35 cellular contexts compared by ENCODE assay signal in genomic region chrX:8629871-8630270, GRCh38.
DNase-seq lines count a peak whose midpoint lies in the region; ATAC-seq and TF ChIP-seq lines count a peak whose summit lies in the region.
"Had no signal": no experiment of that assay in that cellular context is flagged by ENCODE, and none has a peak within 500 bp of the region (broad histone marks: within the 10 kb centered on the region; RNA-seq: fewer than 3 reads in every experiment).

No MANE protein-coding gene starts in this region.

- no peaks in the 10 kb centered on the region for H3F3A ChIP-seq in PC-3 (ENCODE audit: low read length, unreplicated experiment)

- H2AFZ ChIP-seq in PC-3 (ENCODE audit: low read length): no peak overlapping the region

- H3K4me1 ChIP-seq in PC-3 (ENCODE audit: insufficient read depth, low read length): peaks cover 14% of the 10 kb centered on the region
- H3K4me1 ChIP-seq in suprapubic skin: no peaks in the 10 kb centered on the region
- H3K4me1 ChIP-seq: A549, lower lobe of right lung, Peyer's patch, psoas muscle, SJCRH30, uterus had no signal

- 0 out of 2 replicates have a peak, but pooled peaks cover 5% of the 10 kb centered on the region for H3K9me2 ChIP-seq in PC-3 (replicated peaks; ENCODE audit: low read length)

- H3K27ac ChIP-seq in PC-3 (ENCODE audit: low read length) (peak overlapping the region; percentile 52), suprapubic skin (no peak overlapping the region)
- H3K27ac ChIP-seq: A549, lower lobe of right lung, Peyer's patch, psoas muscle, SJCRH30, uterus had no signal

- in situ Hi-C loops in astrocyte of the spinal cord (cut with HindIII; ENCODE audit: low sequenced_read_pairs): no loop called here

- H3K4me1 Mint-ChIP-seq in activated naive CD8-positive, alpha-beta T cell treated with anti-CD3 and anti-CD28 coated beads for 36 hours: no peaks in the 10 kb centered on the region
- H3K4me1 Mint-ChIP-seq: activated CD8-positive, alpha-beta memory T cell treated with anti-CD3 and anti-CD28 coated beads, Interleukin-2, amount 10 ng/mL, durations not matched to agents 7 days and 5 days; CD4-positive, alpha-beta memory T cell; naive thymus-derived CD8-positive, alpha-beta T cell; stimulated activated naive CD8-positive, alpha-beta T cell treated with anti-CD3 and anti-CD28 coated beads, Interleukin-15, amount 100 ng/mL, for 72 hours had no signal

- TF ChIP-seq POLR2A in suprapubic skin (IDR thresholded peaks at IDR 0.05): no peak

- H4K20me1 ChIP-seq in PC-3 (ENCODE audit: low read length): no peaks in the 10 kb centered on the region

- H3K36me3 ChIP-seq in PC-3 (ENCODE audit: low read depth, low read length) (no peaks in the 10 kb centered on the region), suprapubic skin (no peaks in the 10 kb centered on the region)
- H3K36me3 ChIP-seq: lower lobe of right lung, Peyer's patch, SJCRH30, uterus had no signal

- H3K4me2 ChIP-seq in PC-3 (ENCODE audit: low read length): 0 out of 2 replicates have a peak overlapping the region, but pooled peaks have one; percentile 6
- H3K4me2 ChIP-seq: A549 had no signal

- H3K27me3 ChIP-seq in PC-3 (ENCODE audit: low read length) (no peaks in the 10 kb centered on the region), suprapubic skin (no peaks in the 10 kb centered on the region)
- H3K27me3 ChIP-seq: Peyer's patch, SJCRH30, uterus had no signal

- no peak overlapping the region for H3K4me3 Mint-ChIP-seq in activated naive CD8-positive, alpha-beta T cell treated with anti-CD3 and anti-CD28 coated beads for 36 hours
- H3K4me3 Mint-ChIP-seq: activated CD8-positive, alpha-beta memory T cell treated with anti-CD3 and anti-CD28 coated beads, Interleukin-2, amount 10 ng/mL, durations not matched to agents 7 days and 5 days; brain; CD4-positive, alpha-beta memory T cell; naive thymus-derived CD8-positive, alpha-beta T cell; stimulated activated naive CD8-positive, alpha-beta T cell treated with anti-CD3 and anti-CD28 coated beads, Interleukin-15, amount 100 ng/mL, for 72 hours had no signal

- no peak for TF ChIP-seq CTCF in PC-3 (conservative IDR thresholded peaks at IDR 0.05; ENCODE audit: low read depth, low read length)
- no peak for TF ChIP-seq CTCF in astrocyte of the spinal cord (IDR thresholded peaks at IDR 0.05; ENCODE audit: low read depth, low read length)
- TF ChIP-seq CTCF in fibroblast of pulmonary artery (IDR thresholded peaks at IDR 0.05; ENCODE audit: low read length, missing control alignments): no peak
- TF ChIP-seq CTCF in suprapubic skin (IDR thresholded peaks at IDR 0.05): no peak

- intact Hi-C loops in PC-3 (cut with micrococcal nuclease): no loop called here

- DNase-seq in COLO829 (ENCODE audit: low spot score) (peak; percentile 2), PC-3 (peak; percentile 93), astrocyte of the spinal cord (ENCODE audit: low read depth, low spot score) (peak; percentile 57), fibroblast of pulmonary artery (ENCODE audit: low read depth) (peak; percentile 30), suprapubic skin (ENCODE audit: low spot score in 2 of 2) (no peak), occipital lobe (lab: John Stamatoyannopoulos, UW) (no peak)
- DNase-seq in activated naive CD8-positive, alpha-beta T cell treated with anti-CD3 and anti-CD28 coated beads for 36 hours: no peak
- DNase-seq: activated CD4-positive, alpha-beta T cell treated with anti-CD3 and anti-CD28 coated beads, Interleukin-2, amount 50 U/mL, for 4 hours; activated CD4-positive, CD25-positive, alpha-beta regulatory T cell; activated CD8-positive, alpha-beta memory T cell treated with anti-CD3 and anti-CD28 coated beads, Interleukin-2, amount 10 ng/mL, durations not matched to agents 7 days and 5 days; activated gamma-delta T cell treated with Interleukin-2 at 50 U/mL for 16 hours; activated T-cell treated with anti-CD3 and anti-CD28 coated beads, Interleukin-2, amount 50 U/mL, for 48 hours; CD4-positive, alpha-beta memory T cell; DMS 273 treated with DMSO at 0.1 percent for 48 hours; effector CD4-positive, alpha-beta T cell; foreskin melanocyte; KG1; lower lobe of right lung; MM.1S; naive thymus-derived CD8-positive, alpha-beta T cell; NCI-H1417; NCI-H2081; NCI-H345; NCI-H748 treated with DMSO at 0.1 percent for 48 hours; nucleus accumbens; Peyer's patch; psoas muscle; SJCRH30; stimulated activated naive CD8-positive, alpha-beta T cell treated with anti-CD3 and anti-CD28 coated beads, Interleukin-15, amount 100 ng/mL, for 72 hours; SW 1271; uterus had no signal

- no peaks in the 10 kb centered on the region for H3K9me3 Mint-ChIP-seq in activated naive CD8-positive, alpha-beta T cell treated with anti-CD3 and anti-CD28 coated beads for 36 hours
- H3K9me3 Mint-ChIP-seq: brain; stimulated activated naive CD8-positive, alpha-beta T cell treated with anti-CD3 and anti-CD28 coated beads, Interleukin-15, amount 100 ng/mL, for 72 hours had no signal

- 67% methylated on average over 7 of the region's 7 CpGs for WGBS in suprapubic skin

- no peaks in the 10 kb centered on the region for H3K36me3 Mint-ChIP-seq in activated naive CD8-positive, alpha-beta T cell treated with anti-CD3 and anti-CD28 coated beads for 36 hours
- H3K36me3 Mint-ChIP-seq: activated CD8-positive, alpha-beta memory T cell treated with anti-CD3 and anti-CD28 coated beads, Interleukin-2, amount 10 ng/mL, durations not matched to agents 7 days and 5 days; brain; CD4-positive, alpha-beta memory T cell; naive thymus-derived CD8-positive, alpha-beta T cell had no signal

- no peak overlapping the region for H3K4me3 ChIP-seq in PC-3 (ENCODE audit: low read length)
- no peak overlapping the region for H3K4me3 ChIP-seq in astrocyte of the spinal cord (ENCODE audit: low read depth, low read length)
- H3K4me3 ChIP-seq in fibroblast of pulmonary artery (replicated peaks; ENCODE audit: low read depth, low read length): no peak overlapping the region
- no peak overlapping the region for H3K4me3 ChIP-seq in suprapubic skin
- H3K4me3 ChIP-seq: A549, lower lobe of right lung, Peyer's patch, psoas muscle, SJCRH30, uterus had no signal

- no peaks in the 10 kb centered on the region for H3K9me3 ChIP-seq in PC-3 (ENCODE audit: low read length)
- H3K9me3 ChIP-seq in suprapubic skin: no peaks in the 10 kb centered on the region
- H3K9me3 ChIP-seq: A549, lower lobe of right lung, Peyer's patch, psoas muscle, SJCRH30, uterus had no signal

- ATAC-seq in PC-3 (peak; percentile 75), GM18868 (IDR thresholded peaks at IDR 0.05; ENCODE audit: unreplicated experiment) (no peak)
- ATAC-seq: A549; activated CD8-positive, alpha-beta memory T cell treated with anti-CD3 and anti-CD28 coated beads, Interleukin-2, amount 10 ng/mL, durations not matched to agents 7 days and 5 days; lower lobe of right lung; naive thymus-derived CD8-positive, alpha-beta T cell; psoas muscle; sciatic nerve; stimulated activated naive CD8-positive, alpha-beta T cell treated with anti-CD3 and anti-CD28 coated beads, Interleukin-15, amount 100 ng/mL, for 72 hours had no signal

- no TSS peak for BruUV-seq in PC-3 (replicated peaks; lab: Mats Ljungman, UMichigan)

- POLR2A ChIA-PET in PC-3 (lab: Charles Lee; ENCODE audit: unreplicated experiment): no interaction called here

- CTCF ChIA-PET in PC-3 (lab: Charles Lee): no interaction called here

- no peak overlapping the region for H3K9ac ChIP-seq in PC-3 (ENCODE audit: low read length)

- no peaks in the 10 kb centered on the region for H3K27me3 Mint-ChIP-seq in activated naive CD8-positive, alpha-beta T cell treated with anti-CD3 and anti-CD28 coated beads for 36 hours
- H3K27me3 Mint-ChIP-seq: activated CD8-positive, alpha-beta memory T cell treated with anti-CD3 and anti-CD28 coated beads, Interleukin-2, amount 10 ng/mL, durations not matched to agents 7 days and 5 days; CD4-positive, alpha-beta memory T cell; naive thymus-derived CD8-positive, alpha-beta T cell; stimulated activated naive CD8-positive, alpha-beta T cell treated with anti-CD3 and anti-CD28 coated beads, Interleukin-15, amount 100 ng/mL, for 72 hours had no signal

- TF ChIP-seq EP300 in suprapubic skin (IDR thresholded peaks at IDR 0.05): no peak

- H3K79me2 ChIP-seq in PC-3 (ENCODE audit: low read length): no peaks in the 10 kb centered on the region

- no peak overlapping the region for H3K27ac Mint-ChIP-seq in activated naive CD8-positive, alpha-beta T cell treated with anti-CD3 and anti-CD28 coated beads for 36 hours
- H3K27ac Mint-ChIP-seq: activated CD8-positive, alpha-beta memory T cell treated with anti-CD3 and anti-CD28 coated beads, Interleukin-2, amount 10 ng/mL, durations not matched to agents 7 days and 5 days; brain; CD4-positive, alpha-beta memory T cell; naive thymus-derived CD8-positive, alpha-beta T cell; stimulated activated naive CD8-positive, alpha-beta T cell treated with anti-CD3 and anti-CD28 coated beads, Interleukin-15, amount 100 ng/mL, for 72 hours had no signal

Comparison
In these comparisons a context has a peak if more than half of its experiments do, and no peak if none do; other contexts are left out.
1. DNase-seq: peak in COLO829 (single experiment), PC-3 (single experiment), astrocyte of the spinal cord (single experiment) and fibroblast of pulmonary artery (single experiment); none in suprapubic skin (0 of 2), occipital lobe (single experiment) and activated naive CD8-positive, alpha-beta T cell treated with anti-CD3 and anti-CD28 coated beads for 36 hours (single experiment).